ENCODE assay signal across 8 cellular contexts in the genomic region with DNA sequence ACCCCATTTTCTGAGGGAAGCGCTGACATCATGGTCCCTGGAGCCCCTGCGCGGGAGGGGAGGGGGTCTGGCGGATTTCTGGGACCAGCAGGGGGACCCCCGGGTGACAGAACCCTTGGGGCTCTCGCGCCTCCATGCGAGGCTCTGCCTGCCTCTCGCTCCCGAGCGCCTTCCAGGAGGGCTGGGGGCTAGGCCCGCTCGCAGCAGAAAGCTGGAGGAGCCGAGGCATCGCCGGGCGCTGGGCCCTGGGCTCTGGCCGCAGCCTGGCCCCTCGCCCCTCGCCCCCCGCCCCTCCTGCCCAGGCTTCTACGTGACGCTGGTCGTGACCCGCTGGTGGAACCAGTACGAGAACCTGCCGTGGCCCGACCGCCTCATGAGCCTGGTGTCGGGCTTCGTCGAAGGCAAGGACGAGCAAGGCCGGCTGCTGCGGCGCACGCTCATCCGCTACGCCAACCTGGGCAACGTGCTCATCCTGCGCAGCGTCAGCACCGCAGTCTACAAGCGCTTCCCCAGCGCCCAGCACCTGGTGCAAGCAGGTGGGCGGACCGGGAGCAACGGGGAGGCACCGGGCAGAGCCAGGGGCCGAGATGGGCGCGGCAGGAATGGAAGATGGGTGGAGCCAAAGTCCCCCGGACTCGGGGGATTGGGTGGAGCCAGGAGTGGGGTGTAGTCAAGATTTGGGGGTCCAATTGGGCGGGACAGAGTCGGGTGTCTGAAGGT. TPM values are rescaled to one million over a fixed set of nuclear protein-coding genes. Genes with fewer than 3 reads are reported as not detected.
DNase-seq lines count a peak whose midpoint lies in the region; ATAC-seq and TF ChIP-seq lines count a peak whose summit lies in the region.

No MANE protein-coding gene starts in this region.

- peaks cover 10% of the 10 kb centered on the region for H3K27me3 Mint-ChIP-seq in activated naive CD8-positive, alpha-beta T cell treated with anti-CD3 and anti-CD28 coated beads, Interleukin-2, amount 10 ng/mL, durations not matched to agents 7 days and 5 days

- no peaks in the 10 kb centered on the region for H3K9me3 Mint-ChIP-seq in activated naive CD8-positive, alpha-beta T cell treated with anti-CD3 and anti-CD28 coated beads, Interleukin-2, amount 10 ng/mL, durations not matched to agents 7 days and 5 days

- no peak overlapping the region for H3K27ac ChIP-seq in HEK293 (ENCODE audit: extremely low read depth, low read depth, low read length)
- no peak overlapping the region for H3K27ac ChIP-seq in iPS DF 6.9 (ENCODE audit: low read length)

- ATAC-seq in activated naive CD8-positive, alpha-beta T cell treated with anti-CD3 and anti-CD28 coated beads, Interleukin-2, amount 10 ng/mL, durations not matched to agents 7 days and 5 days (ENCODE audit: low read depth): peak; percentile 69
- ATAC-seq in GM21723 (IDR thresholded peaks at IDR 0.05; ENCODE audit: unreplicated experiment) (no peak), GM21619 (IDR thresholded peaks at IDR 0.05; ENCODE audit: unreplicated experiment) (no peak)

- H3K4me1 Mint-ChIP-seq in activated naive CD8-positive, alpha-beta T cell treated with anti-CD3 and anti-CD28 coated beads, Interleukin-2, amount 10 ng/mL, durations not matched to agents 7 days and 5 days: no peaks in the 10 kb centered on the region

- H3K4me3 Mint-ChIP-seq in activated naive CD8-positive, alpha-beta T cell treated with anti-CD3 and anti-CD28 coated beads, Interleukin-2, amount 10 ng/mL, durations not matched to agents 7 days and 5 days: peak overlapping the region; percentile 35

- H3K4me1 ChIP-seq in HEK293 (ENCODE audit: control insufficient read depth, insufficient read depth, low read length) (no peaks in the 10 kb centered on the region), iPS DF 6.9 (ENCODE audit: control insufficient read depth, insufficient read depth, low read length) (peaks cover 1% of the 10 kb centered on the region; the same call in 1 of the 2 replicates), skeletal muscle satellite cell (ENCODE audit: control insufficient read depth, insufficient read depth, low read length) (peaks cover 20% of the 10 kb centered on the region)

- no peak overlapping the region for H3K4me3 ChIP-seq in HEK293 (ENCODE audit: low read depth, low read length)
- peak overlapping the region; percentile 12; the same call in 1 of the 2 replicates for H3K4me3 ChIP-seq in iPS DF 6.9 (ENCODE audit: low read length)
- H3K4me3 ChIP-seq in skeletal muscle satellite cell (ENCODE audit: low read length): peak overlapping the region; percentile 65

- H3K4me2 ChIP-seq in skeletal muscle satellite cell (ENCODE audit: low read length): peak overlapping the region; percentile 86

- H3K27me3 ChIP-seq in iPS DF 6.9 (ENCODE audit: control insufficient read depth, insufficient read depth, low read length) (no peaks in the 10 kb centered on the region), skeletal muscle satellite cell (ENCODE audit: control insufficient read depth, insufficient read depth, low read length) (no peaks in the 10 kb centered on the region)

- WGBS in iPS DF 6.9 (ENCODE audit: insufficient coverage, insufficient read length): no CpG with 5 or more reads among the region's 56 CpGs

- H3K27ac Mint-ChIP-seq in activated naive CD8-positive, alpha-beta T cell treated with anti-CD3 and anti-CD28 coated beads, Interleukin-2, amount 10 ng/mL, durations not matched to agents 7 days and 5 days: no peak overlapping the region

- TF ChIP-seq CTCF in HEK293 (tag by site-specific recombination; IDR thresholded peaks at IDR 0.05): no peak

- DNase-seq in activated naive CD8-positive, alpha-beta T cell treated with anti-CD3 and anti-CD28 coated beads, Interleukin-2, amount 10 ng/mL, durations not matched to agents 7 days and 5 days: no peak
- DNase-seq in iPS DF 6.9 (ENCODE audit: low read depth, low spot score) (peak; percentile 64), GM19238 (ENCODE audit: insufficient read length, low spot score) (no peak), NCI-H2081 treated with DMSO at 0.1 percent for 48 hours (lab: John Stamatoyannopoulos, UW) (no peak)

- no peaks in the 10 kb centered on the region for H3K36me3 ChIP-seq in HEK293 (ENCODE audit: control insufficient read depth in 2 of 2, insufficient read depth in 1 of 2, low read length in 2 of 2)
- H3K36me3 ChIP-seq in iPS DF 6.9 (ENCODE audit: control insufficient read depth, insufficient read depth, low read length): no peaks in the 10 kb centered on the region
- H3K36me3 ChIP-seq in skeletal muscle satellite cell (ENCODE audit: insufficient read depth, low read length): peaks cover 4% of the 10 kb centered on the region

- H3K9me3 ChIP-seq in HEK293 (ENCODE audit: control insufficient read depth, insufficient read depth, low read depth, low read length): no peaks in the 10 kb centered on the region
- no peaks in the 10 kb centered on the region for H3K9me3 ChIP-seq in iPS DF 6.9 (ENCODE audit: control insufficient read depth, insufficient read depth, low read length)
- no peaks in the 10 kb centered on the region for H3K9me3 ChIP-seq in skeletal muscle satellite cell (replicated peaks; ENCODE audit: low read length)

- no peaks in the 10 kb centered on the region for H3K36me3 Mint-ChIP-seq in activated naive CD8-positive, alpha-beta T cell treated with anti-CD3 and anti-CD28 coated beads, Interleukin-2, amount 10 ng/mL, durations not matched to agents 7 days and 5 days

- peak overlapping the region; percentile 82 for H3K9ac ChIP-seq in skeletal muscle satellite cell (ENCODE audit: low read depth, low read length)

- POLR2A ChIA-PET in HEK293 (lab: Yijun Ruan, JAX): interaction anchor here (0.6 to 0.7 kb wide), 2 partner anchors 237 to 350 kb away, joined by 4 read pairs; no protein-coding TSS in a partner anchor
- POLR2A ChIA-PET in activated naive CD8-positive, alpha-beta T cell treated with anti-CD3 and anti-CD28 coated beads, Interleukin-2, amount 10 ng/mL, durations not matched to agents 7 days and 5 days (lab: Charles Lee): interaction anchor here (0.9 kb wide), 1 partner anchor 126 kb away, joined by 3 read pairs; no protein-coding TSS in a partner anchor

- CTCF ChIA-PET in HEK293 (lab: Yijun Ruan, JAX): no interaction called here

TF ChIP-seq in HEK293, 187 proteins besides CTCF, POLR2A, EP300 and RAD21:
- TF ChIP-seq SP2 (tag by site-specific recombination; IDR thresholded peaks at IDR 0.05) (no peak), KLF1 (tag by site-specific recombination; IDR thresholded peaks at IDR 0.05) (peak; percentile 88), ATF2 (tag by site-specific recombination; IDR thresholded peaks at IDR 0.05; ENCODE audit: low read depth) (no peak), FEZF1 (tag by site-specific recombination; IDR thresholded peaks at IDR 0.05) (no peak), ZNF600 (tag by site-specific recombination; IDR thresholded peaks at IDR 0.05) (no peak), ZNF335 (tag by site-specific recombination; conservative IDR thresholded peaks at IDR 0.05) (no peak), ZEB2 (tag by site-specific recombination; IDR thresholded peaks at IDR 0.05) (no peak), SALL2 (tag by site-specific recombination; IDR thresholded peaks at IDR 0.05; ENCODE audit: borderline replicate concordance) (no peak), ZNF585B (tag by site-specific recombination; IDR thresholded peaks at IDR 0.05) (no peak), KLF8 (tag by site-specific recombination; IDR thresholded peaks at IDR 0.05) (peak; percentile 25; the same call in 1 of the 2 replicates), ZFP41 (tag by site-specific recombination; IDR thresholded peaks at IDR 0.05; ENCODE audit: borderline replicate concordance) (no peak), HOXD13 (CRISPR knock-in tag; IDR thresholded peaks at IDR 0.05; ENCODE audit: borderline replicate concordance) (no peak)

RNA-seq across cellular contexts. Expression of gene BEST1, which starts 5.4 kb away (rescaled TPM):
- total RNA-seq in activated naive CD8-positive, alpha-beta T cell treated with anti-CD3 and anti-CD28 coated beads, Interleukin-2, amount 10 ng/mL, durations not matched to agents 7 days and 5 days: under 1 TPM; 0.20 to 0.30 TPM
- 3.1 and 6.6 TPM in 2 replicates for total RNA-seq in skeletal muscle satellite cell (2012; rRNA removed)

RNA-seq across cellular contexts. Expression of gene FTH1, which starts 11.9 kb away (rescaled TPM):
- total RNA-seq in activated naive CD8-positive, alpha-beta T cell treated with anti-CD3 and anti-CD28 coated beads, Interleukin-2, amount 10 ng/mL, durations not matched to agents 7 days and 5 days: 100 to 1,000 TPM; 793 to 808 TPM
- 1,132 and 1,151 TPM in 2 replicates for total RNA-seq in skeletal muscle satellite cell (2012; rRNA removed)

RNA-seq across cellular contexts. Expression of gene RAB3IL1, which starts 38.2 kb away (rescaled TPM):
- 1 to 10 TPM in 1 of 2 experiments, under 1 TPM in 1; 0.28 to 1.6 TPM for total RNA-seq in activated naive CD8-positive, alpha-beta T cell treated with anti-CD3 and anti-CD28 coated beads, Interleukin-2, amount 10 ng/mL, durations not matched to agents 7 days and 5 days
- total RNA-seq in skeletal muscle satellite cell (2012; rRNA removed): 6.6 and 56.8 TPM in 2 replicates
